8 cellular contexts compared by ENCODE assay signal in the genomic region with DNA sequence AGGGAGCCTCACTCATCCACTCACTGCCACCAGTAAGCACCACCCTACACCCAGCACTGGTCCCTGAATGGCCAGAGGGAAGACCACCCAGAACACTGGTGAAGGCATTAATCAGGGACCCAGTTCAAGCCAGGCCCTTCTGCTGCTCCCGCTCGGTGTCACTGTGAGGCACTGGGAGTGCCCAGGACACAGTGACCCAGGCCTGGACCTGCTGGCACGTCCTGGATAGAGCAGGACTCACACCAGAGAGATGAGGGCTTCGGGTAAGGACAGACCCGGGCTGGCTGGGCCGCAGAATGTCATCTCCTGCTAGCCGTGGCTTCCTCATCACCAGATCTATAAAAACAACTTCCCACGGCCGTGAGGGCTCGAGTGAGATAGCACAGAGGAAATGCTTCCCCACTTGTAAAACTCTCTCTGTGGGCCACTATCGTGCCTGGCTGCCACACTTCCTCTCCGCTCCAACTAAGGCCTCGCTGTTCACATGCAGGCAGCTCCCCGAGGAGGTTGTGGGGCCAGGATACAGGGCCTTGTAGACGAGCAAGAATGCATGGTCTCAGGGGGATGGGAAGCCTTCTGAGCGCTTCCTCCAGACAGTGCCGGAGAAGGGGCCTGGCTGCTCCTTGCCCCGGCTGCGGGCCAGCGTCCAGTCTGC.
DNase-seq lines count a peak whose midpoint lies in the region; ATAC-seq and TF ChIP-seq lines count a peak whose summit lies in the region.
"Not testable (repeated sequence)": the region's sequence is repeated elsewhere in the genome, so short reads cannot be mapped to it uniquely, and the experiment has no call there.

No MANE protein-coding gene starts in this region.

- H4K20me1 ChIP-seq in hepatocyte (ENCODE audit: insufficient read depth, poor library complexity, severe bottlenecking), result not testable (repeated sequence)

- WGBS in hepatocyte (ENCODE audit: low lambda C conversion rate, missing lambda C conversion rate), result 60% methylated on average over 19 of the region's 20 CpGs
- WGBS in sigmoid colon, 2 donors, result 68 to 87% methylated on average over 18 to 20 of the region's 20 CpGs

- not testable (repeated sequence) for H3K27me3 Mint-ChIP-seq in CD4-positive, alpha-beta T cell; T-cell; activated T-cell treated with anti-CD3 and anti-CD28 coated beads, Interleukin-2, amount 50 U/mL, for 4 hours (ENCODE audit: low read depth)
- H3K27me3 Mint-ChIP-seq in dendritic cell treated with granulocyte-macrophage colony-stimulating factor and Interleukin-4, amounts not matched to agents 40 ng/mL and 50 ng/mL, for 4 days, result peaks cover 36% of the 10 kb centered on the region

- DNase-seq in CD4-positive, alpha-beta T cell, result peak in 5 of 10 experiments; percentile 16 to 42 (median 25)
- DNase-seq in T-cell (peak in 32 of 34 experiments; percentile 4 to 65 (median 31)), sigmoid colon (peak; percentile 62)
- DNase-seq in activated T-cell treated with anti-CD3 and anti-CD28 coated beads, Interleukin-2, amount 50 U/mL, for 4 hours; hepatocyte (ENCODE audit: low spot score); mucosa of descending colon; vagina (ENCODE audit: extremely low spot score in 2 of 2): not testable (repeated sequence)

- H3K27ac ChIP-seq in CD4-positive, alpha-beta T cell (ENCODE audit: low read depth, low read length), result peak overlapping the region; percentile 53
- H3K27ac ChIP-seq in hepatocyte (peak overlapping the region; percentile 46), vagina (peak overlapping the region; percentile 76)
- not testable (repeated sequence) for H3K27ac ChIP-seq in sigmoid colon

- not testable (repeated sequence) for H3K79me2 ChIP-seq in hepatocyte

- not testable (repeated sequence) for H3K4me2 ChIP-seq in hepatocyte

- peak overlapping the region; percentile 96 for H3K27ac Mint-ChIP-seq in CD4-positive, alpha-beta T cell
- H3K27ac Mint-ChIP-seq in T-cell, result peak overlapping the region; percentile 69 to 90
- peak overlapping the region; percentile 55 for H3K27ac Mint-ChIP-seq in dendritic cell treated with granulocyte-macrophage colony-stimulating factor and Interleukin-4, amounts not matched to agents 40 ng/mL and 50 ng/mL, for 4 days

- H3K9me3 Mint-ChIP-seq in CD4-positive, alpha-beta T cell; activated T-cell treated with anti-CD3 and anti-CD28 coated beads, Interleukin-2, amount 50 U/mL, for 4 hours: not testable (repeated sequence)
- H3K9me3 Mint-ChIP-seq in T-cell, result peaks cover 0 to 12% (median 4%) of the 10 kb centered on the region in 3 donors
- peaks cover 50% of the 10 kb centered on the region for H3K9me3 Mint-ChIP-seq in dendritic cell treated with granulocyte-macrophage colony-stimulating factor and Interleukin-4, amounts not matched to agents 40 ng/mL and 50 ng/mL, for 4 days

- TF ChIP-seq CTCF in CD4-positive, alpha-beta T cell (IDR thresholded peaks at IDR 0.05); hepatocyte (IDR thresholded peaks at IDR 0.05; ENCODE audit: poor library complexity); mucosa of descending colon (IDR thresholded peaks at IDR 0.05); sigmoid colon (IDR thresholded peaks at IDR 0.05); vagina (IDR thresholded peaks at IDR 0.05): not testable (repeated sequence)

- H3K36me3 Mint-ChIP-seq in CD4-positive, alpha-beta T cell (ENCODE audit: low read depth), result peaks cover 14% of the 10 kb centered on the region
- peaks cover 35% of the 10 kb centered on the region for H3K36me3 Mint-ChIP-seq in T-cell
- peaks cover 14% of the 10 kb centered on the region for H3K36me3 Mint-ChIP-seq in activated T-cell treated with anti-CD3 and anti-CD28 coated beads, Interleukin-2, amount 50 U/mL, for 4 hours (ENCODE audit: insufficient read depth)
- peaks cover 70% of the 10 kb centered on the region for H3K36me3 Mint-ChIP-seq in dendritic cell treated with granulocyte-macrophage colony-stimulating factor and Interleukin-4, amounts not matched to agents 40 ng/mL and 50 ng/mL, for 4 days (ENCODE audit: low read depth)

- H3K4me1 Mint-ChIP-seq in CD4-positive, alpha-beta T cell (ENCODE audit: low read depth), result peaks cover 27% of the 10 kb centered on the region
- peaks cover 18 to 33% (median 28%) of the 10 kb centered on the region in 3 donors for H3K4me1 Mint-ChIP-seq in T-cell
- peaks cover 17% of the 10 kb centered on the region for H3K4me1 Mint-ChIP-seq in activated T-cell treated with anti-CD3 and anti-CD28 coated beads, Interleukin-2, amount 50 U/mL, for 4 hours (ENCODE audit: low read depth)
- H3K4me1 Mint-ChIP-seq in dendritic cell treated with granulocyte-macrophage colony-stimulating factor and Interleukin-4, amounts not matched to agents 40 ng/mL and 50 ng/mL, for 4 days (ENCODE audit: low read depth), result peaks cover 18% of the 10 kb centered on the region

- intact Hi-C loops in CD4-positive, alpha-beta T cell (cut with DNase I, micrococcal nuclease); dendritic cell treated with granulocyte-macrophage colony-stimulating factor and Interleukin-4, amounts not matched to agents 40 ng/mL and 50 ng/mL, for 4 days (cut with micrococcal nuclease); mucosa of descending colon (cut with DNase I, micrococcal nuclease); sigmoid colon (cut with DNase I); vagina (cut with DNase I): not testable (repeated sequence)

- CTCF ChIA-PET in CD4-positive, alpha-beta T cell (lab: Charles Lee), result not testable (repeated sequence)
- CTCF ChIA-PET in T-cell (lab: Charles Lee), result interaction anchor here in 1 of 2 donors (0.5 kb wide), 1 partner anchor 154 kb away, joined by 4 read pairs; no protein-coding TSS in a partner anchor

- POLR2A ChIA-PET in CD4-positive, alpha-beta T cell (lab: Charles Lee); T-cell (lab: Charles Lee): not testable (repeated sequence)

- not testable (repeated sequence) for TF ChIP-seq EP300 in sigmoid colon (IDR thresholded peaks at IDR 0.05)

- H3K9me3 ChIP-seq in CD4-positive, alpha-beta T cell (ENCODE audit: control insufficient read depth, low read length); hepatocyte (ENCODE audit: low read depth); mucosa of descending colon; sigmoid colon; vagina: not testable (repeated sequence)

- H2AFZ ChIP-seq in hepatocyte, result not testable (repeated sequence)

- H3K4me1 ChIP-seq in hepatocyte (ENCODE audit: insufficient read depth); mucosa of descending colon (ENCODE audit: low read depth); sigmoid colon; vagina: not testable (repeated sequence)

- not testable (repeated sequence) for H3K36me3 ChIP-seq in hepatocyte (replicated peaks; ENCODE audit: insufficient read depth, low read depth); mucosa of descending colon (ENCODE audit: low read depth); sigmoid colon; vagina

- H3K4me3 Mint-ChIP-seq in CD4-positive, alpha-beta T cell, result peak overlapping the region; percentile 44
- H3K4me3 Mint-ChIP-seq in T-cell, result peak overlapping the region in 2 of 3 donors; percentile 26 to 76
- H3K4me3 Mint-ChIP-seq in activated T-cell treated with anti-CD3 and anti-CD28 coated beads, Interleukin-2, amount 50 U/mL, for 4 hours, result not testable (repeated sequence)
- H3K4me3 Mint-ChIP-seq in dendritic cell treated with granulocyte-macrophage colony-stimulating factor and Interleukin-4, amounts not matched to agents 40 ng/mL and 50 ng/mL, for 4 days, result peak overlapping the region; percentile 23

- H3K9me2 ChIP-seq in hepatocyte (replicated peaks; ENCODE audit: insufficient read depth), result not testable (repeated sequence)

- ATAC-seq in CD4-positive, alpha-beta T cell (ENCODE audit: poor library complexity), result peak; percentile 95
- ATAC-seq in T-cell (replicated peaks in 1 of 4) (peak; percentile 88 to 95 (median 92)), mucosa of descending colon (peak; percentile 30)
- peak; percentile 50 to 55 for ATAC-seq in activated T-cell treated with anti-CD3 and anti-CD28 coated beads, Interleukin-2, amount 50 U/mL, for 4 hours

- not testable (repeated sequence) for H3K27me3 ChIP-seq in CD4-positive, alpha-beta T cell (ENCODE audit: control insufficient read depth, insufficient read depth, low read length); hepatocyte; sigmoid colon; vagina

- H3K4me3 ChIP-seq in hepatocyte, mucosa of descending colon, sigmoid colon, vagina: not testable (repeated sequence)

- TF ChIP-seq POLR2A in sigmoid colon (IDR thresholded peaks at IDR 0.05); vagina (IDR thresholded peaks at IDR 0.05): not testable (repeated sequence)

Comparison
In these comparisons a context has a peak if more than half of its experiments do, and no peak if none do; other contexts are left out.
1. ATAC-seq: peak in every context shown above with its lines; median percentile 95 in CD4-positive, alpha-beta T cell; 92 in T-cell; 52 in activated T-cell treated with anti-CD3 and anti-CD28 coated beads, Interleukin-2, amount 50 U/mL, for 4 hours; 30 in mucosa of descending colon.